13 cellular contexts compared by ENCODE assay signal in genomic region chr4:17512973-17513665, GRCh38. TPM values are rescaled to one million over a fixed set of nuclear protein-coding genes. Genes with fewer than 3 reads are reported as not detected.
A peak's percentile ranks its signal among the peaks of the same experiment; 100 is the strongest.
DNase-seq lines count a peak whose midpoint lies in the region; ATAC-seq and TF ChIP-seq lines count a peak whose summit lies in the region.
"Had no signal": no experiment of that assay in that cellular context is flagged by ENCODE, and none has a peak within 500 bp of the region (broad histone marks: within the 10 kb centered on the region; RNA-seq: fewer than 3 reads in every experiment).

No MANE protein-coding gene starts in this region.

- peaks cover 23% of the 10 kb centered on the region for H3K4me1 ChIP-seq in iPS-18a (ENCODE audit: control insufficient read depth, low read depth, low read length)

- no peak for ATAC-seq in stimulated activated naive CD8-positive, alpha-beta T cell treated with anti-CD3 and anti-CD28 coated beads, Interleukin-15, Interleukin-2, amounts not matched to agents 100 U/mL and 50 U/mL, for 24 hours
- ATAC-seq in activated T-helper 17 cell treated with anti-CD3 and anti-CD28 coated beads, Interleukin-2, amount 50 U/mL, for 72 hours (replicated peaks) = no peak
- ATAC-seq in HG03442 (IDR thresholded peaks at IDR 0.05; ENCODE audit: unreplicated experiment) (no peak), HG02588 (IDR thresholded peaks at IDR 0.05; ENCODE audit: unreplicated experiment) (no peak)

- TF ChIP-seq CTCF in type B pancreatic cell (conservative IDR thresholded peaks at IDR 0.05) = no peak

- peak overlapping the region; percentile 59 for H3K4me3 ChIP-seq in iPS-18a (ENCODE audit: low read length)

- H3K4me1 Mint-ChIP-seq in stimulated activated naive CD8-positive, alpha-beta T cell treated with anti-CD3 and anti-CD28 coated beads, Interleukin-15, Interleukin-2, amounts not matched to agents 100 ng/mL and 50 ng/mL, for 24 hours (ENCODE audit: low read depth) = peaks cover 31% of the 10 kb centered on the region
- peaks cover 14% of the 10 kb centered on the region for H3K4me1 Mint-ChIP-seq in activated T-helper 17 cell treated with anti-CD3 and anti-CD28 coated beads, Interleukin-2, amount 50 U/mL, for 72 hours
- H3K4me1 Mint-ChIP-seq in type B pancreatic cell (ENCODE audit: unreplicated experiment) = peaks cover 38% of the 10 kb centered on the region

- H3K27ac ChIP-seq in iPS-18a (ENCODE audit: low read length) = no peak overlapping the region

- no peak for DNase-seq in stimulated activated naive CD8-positive, alpha-beta T cell treated with anti-CD3 and anti-CD28 coated beads, Interleukin-15, Interleukin-2, amounts not matched to agents 100 U/mL and 50 U/mL, for 24 hours
- DNase-seq in type B pancreatic cell (ENCODE audit: extremely low spot score, unreplicated experiment) = no peak
- no peak for DNase-seq in NCI-H1436 treated with DMSO at 0.1 percent for 48 hours (lab: John Stamatoyannopoulos, UW)
- DNase-seq: activated gamma-delta T cell, GOT3, NCI-H2171 had no signal

- H3K9ac ChIP-seq in iPS-18a (ENCODE audit: low read length) = no peak overlapping the region

- H3K27me3 ChIP-seq in iPS-18a (ENCODE audit: control insufficient read depth, insufficient read depth, low read length) = peaks cover 16% of the 10 kb centered on the region

- peaks cover 20% of the 10 kb centered on the region for H3K36me3 Mint-ChIP-seq in stimulated activated naive CD8-positive, alpha-beta T cell treated with anti-CD3 and anti-CD28 coated beads, Interleukin-15, Interleukin-2, amounts not matched to agents 100 ng/mL and 50 ng/mL, for 24 hours (ENCODE audit: low read depth)
- H3K36me3 Mint-ChIP-seq in activated T-helper 17 cell treated with anti-CD3 and anti-CD28 coated beads, Interleukin-2, amount 50 U/mL, for 72 hours (ENCODE audit: low read depth) = peaks cover 20% of the 10 kb centered on the region
- peaks cover 4% of the 10 kb centered on the region for H3K36me3 Mint-ChIP-seq in type B pancreatic cell

- peaks cover 4% of the 10 kb centered on the region for H3K36me3 ChIP-seq in iPS-18a (ENCODE audit: control insufficient read depth, low read depth, low read length)

- no peaks in the 10 kb centered on the region for H3K9me3 Mint-ChIP-seq in stimulated activated naive CD8-positive, alpha-beta T cell treated with anti-CD3 and anti-CD28 coated beads, Interleukin-15, Interleukin-2, amounts not matched to agents 100 ng/mL and 50 ng/mL, for 24 hours
- no peaks in the 10 kb centered on the region for H3K9me3 Mint-ChIP-seq in activated T-helper 17 cell treated with anti-CD3 and anti-CD28 coated beads, Interleukin-2, amount 50 U/mL, for 72 hours
- no peaks in the 10 kb centered on the region for H3K9me3 Mint-ChIP-seq in type B pancreatic cell

- peak overlapping the region; percentile 49 for H3K27ac Mint-ChIP-seq in stimulated activated naive CD8-positive, alpha-beta T cell treated with anti-CD3 and anti-CD28 coated beads, Interleukin-15, Interleukin-2, amounts not matched to agents 100 ng/mL and 50 ng/mL, for 24 hours
- peak overlapping the region; percentile 48 for H3K27ac Mint-ChIP-seq in activated T-helper 17 cell treated with anti-CD3 and anti-CD28 coated beads, Interleukin-2, amount 50 U/mL, for 72 hours
- no peak overlapping the region for H3K27ac Mint-ChIP-seq in type B pancreatic cell

- H3K27me3 Mint-ChIP-seq in stimulated activated naive CD8-positive, alpha-beta T cell treated with anti-CD3 and anti-CD28 coated beads, Interleukin-15, Interleukin-2, amounts not matched to agents 100 ng/mL and 50 ng/mL, for 24 hours = peaks cover 12% of the 10 kb centered on the region
- peaks cover 3% of the 10 kb centered on the region for H3K27me3 Mint-ChIP-seq in activated T-helper 17 cell treated with anti-CD3 and anti-CD28 coated beads, Interleukin-2, amount 50 U/mL, for 72 hours
- peaks cover 30% of the 10 kb centered on the region for H3K27me3 Mint-ChIP-seq in type B pancreatic cell

- peak overlapping the region; percentile 92 for H3K4me3 Mint-ChIP-seq in stimulated activated naive CD8-positive, alpha-beta T cell treated with anti-CD3 and anti-CD28 coated beads, Interleukin-15, Interleukin-2, amounts not matched to agents 100 ng/mL and 50 ng/mL, for 24 hours
- H3K4me3 Mint-ChIP-seq in activated T-helper 17 cell treated with anti-CD3 and anti-CD28 coated beads, Interleukin-2, amount 50 U/mL, for 72 hours = peak overlapping the region; percentile 85
- peak overlapping the region; percentile 83 for H3K4me3 Mint-ChIP-seq in type B pancreatic cell

- no peaks in the 10 kb centered on the region for H3K9me3 ChIP-seq in iPS-18a (ENCODE audit: control insufficient read depth, low read depth, low read length)

RNA-seq across cellular contexts. Expression of gene QDPR, which starts 1.2 kb away (rescaled TPM):
- 10 to 100 TPM; 12.7 to 29.7 TPM for total RNA-seq in activated T-helper 17 cell treated with anti-CD3 and anti-CD28 coated beads, Interleukin-2, amount 50 U/mL, for 72 hours
- total RNA-seq in type B pancreatic cell (ENCODE audit: low replicate concordance) = 50.2 and 52.4 TPM in 2 replicates

RNA-seq across cellular contexts. Expression of gene CLRN2, which starts 1.8 kb away (rescaled TPM):
- not detected for total RNA-seq in activated T-helper 17 cell treated with anti-CD3 and anti-CD28 coated beads, Interleukin-2, amount 50 U/mL, for 72 hours
- total RNA-seq in type B pancreatic cell (ENCODE audit: low replicate concordance) = not detected in 2 replicates
- total RNA-seq: left lobe of liver, skeletal muscle tissue had no signal
